ENCODE assay signal across 29 cellular contexts in genomic region chr11:32576456-32576855, GRCh38.
"Had no signal": no experiment of that assay in that cellular context is flagged by ENCODE, and none has a peak within 500 bp of the region (broad histone marks: within the 10 kb centered on the region; RNA-seq: fewer than 3 reads in every experiment).

No MANE protein-coding gene starts in this region.

- DNase-seq: hypothalamus; immature natural killer cell; kidney; left colon; left ventricle myocardium inferior; mesendoderm; naive B cell; natural killer cell; nucleus accumbens; pancreas; retina; right cardiac atrium; stimulated activated CD4-positive, alpha-beta T cell treated with anti-CD3 and anti-CD28 coated beads, Interleukin-12 subunit alpha, Interleukin-12 subunit beta, amount 100 ng/mL, for 4 hours; stimulated activated CD4-positive, alpha-beta T cell treated with anti-CD3 and anti-CD28 coated beads, Interleukin-15, amount 100 ng/mL, for 24 hours; stimulated activated CD4-positive, alpha-beta T cell treated with anti-CD3 and anti-CD28 coated beads, Interleukin-2, amount 100 ng/mL, for 24 hours; stimulated activated CD4-positive, alpha-beta T cell treated with anti-CD3 and anti-CD28 coated beads, Interleukin-4, amount 100 ng/mL, for 1 hour; stimulated activated naive B cell treated with anti-CD40 and anti-IgM and Interleukin-4, amounts not matched to agents 10 μg/mL and 1 μg/mL and 100 μg/mL, for 72 hours; stimulated activated naive CD8-positive, alpha-beta T cell treated with anti-CD3 and anti-CD28 coated beads, Interleukin-15, Interleukin-2, amounts not matched to agents 100 U/mL and 50 U/mL, for 24 hours; stomach; testis; thyroid gland; trophoblast cell; upper lobe of right lung had no signal

- H3K4me1 ChIP-seq: left ventricle myocardium inferior, pancreas, prostate gland, stomach, testis, thyroid gland, upper lobe of right lung had no signal

- FAIRE-seq: islet of Langerhans, kidney, pancreas, urothelium cell line had no signal

- H3K4me3 ChIP-seq: left ventricle myocardium inferior, lung, pancreas, prostate gland, skin epidermis, stomach, testis, thyroid gland, upper lobe of right lung had no signal

- H3K4me3 Mint-ChIP-seq: immature natural killer cell; mesothelial cell of epicardium; naive B cell; natural killer cell; stimulated activated naive B cell treated with anti-CD40 and anti-IgM and Interleukin-4, amounts not matched to agents 10 μg/mL and 1 μg/mL and 100 μg/mL, for 72 hours had no signal

- H3K9me3 Mint-ChIP-seq: immature natural killer cell; naive B cell; natural killer cell; stimulated activated naive B cell treated with anti-CD40 and anti-IgM and Interleukin-4, amounts not matched to agents 10 μg/mL and 1 μg/mL and 100 μg/mL, for 72 hours had no signal

- H3K27ac Mint-ChIP-seq: immature natural killer cell; mesothelial cell of epicardium; naive B cell; natural killer cell; stimulated activated naive B cell treated with anti-CD40 and anti-IgM and Interleukin-4, amounts not matched to agents 10 μg/mL and 1 μg/mL and 100 μg/mL, for 72 hours had no signal

- H3K36me3 Mint-ChIP-seq: immature natural killer cell; mesothelial cell of epicardium; naive B cell; natural killer cell; stimulated activated naive B cell treated with anti-CD40 and anti-IgM and Interleukin-4, amounts not matched to agents 10 μg/mL and 1 μg/mL and 100 μg/mL, for 72 hours had no signal

- H3K27me3 ChIP-seq: pancreas, testis, thyroid gland had no signal

- H3K27ac ChIP-seq: left ventricle myocardium inferior, pancreas, prostate gland, skin epidermis, stomach, testis, thyroid gland, upper lobe of right lung had no signal

- H3K9me3 ChIP-seq: left ventricle myocardium inferior, pancreas, prostate gland, stomach, testis, thyroid gland, upper lobe of right lung had no signal

- H3K4me1 Mint-ChIP-seq: immature natural killer cell, naive B cell, natural killer cell had no signal

- H3K36me3 ChIP-seq: left ventricle myocardium inferior, pancreas, prostate gland, stomach, thyroid gland, upper lobe of right lung had no signal
